10 cellular contexts compared by ENCODE assay signal in genomic region chr4:26032572-26033320, GRCh38.
DNase-seq lines count a peak whose midpoint lies in the region; ATAC-seq lines count a peak whose summit lies in the region.
"Had no signal": no experiment of that assay in that cellular context is flagged by ENCODE, and none has a peak within 500 bp of the region (broad histone marks: within the 10 kb centered on the region; RNA-seq: fewer than 3 reads in every experiment).

No MANE protein-coding gene starts in this region.

- no peaks in the 10 kb centered on the region for H3K27me3 ChIP-seq in rectal smooth muscle tissue (ENCODE audit: control insufficient read depth, insufficient read depth, low read length)

- H3K9ac ChIP-seq in rectal smooth muscle tissue (ENCODE audit: low read length), result no peak overlapping the region

- H3K36me3 ChIP-seq in rectal smooth muscle tissue (ENCODE audit: control insufficient read depth, insufficient read depth, low read length), result peaks cover 3% of the 10 kb centered on the region

- H3K4me3 ChIP-seq in rectal smooth muscle tissue (ENCODE audit: low read length), result no peak overlapping the region

- DNase-seq in Daoy (ENCODE audit: low read depth) (peak; percentile 22), NCI-H82 (lab: John Stamatoyannopoulos, UW) (peak; percentile 79), fibroblast of gingiva (ENCODE audit: low read depth) (peak; percentile 92), cerebellum (ENCODE audit: low spot score) (no peak), KG1 (lab: John Stamatoyannopoulos, UW) (no peak)
- DNase-seq: activated CD4-positive, alpha-beta T cell treated with anti-CD3 and anti-CD28 coated beads, Interleukin-2, amount 50 U/mL, for 4 hours; naive B cell had no signal

- ATAC-seq in GM18502 (IDR thresholded peaks at IDR 0.05; ENCODE audit: poor library complexity, unreplicated experiment) (no peak), HG03469 (IDR thresholded peaks at IDR 0.05; ENCODE audit: unreplicated experiment) (no peak)

- H3K27ac ChIP-seq in rectal smooth muscle tissue (ENCODE audit: low read depth, low read length), result peak overlapping the region; percentile 76

- peaks cover 6% of the 10 kb centered on the region for H3K4me1 ChIP-seq in rectal smooth muscle tissue (ENCODE audit: control insufficient read depth, insufficient read depth, low read length)

Comparison
In these comparisons a context has a peak if more than half of its experiments do, and no peak if none do; other contexts are left out.
1. DNase-seq: peak in Daoy (single experiment), NCI-H82 (single experiment) and fibroblast of gingiva (single experiment); none in cerebellum (single experiment) and KG1 (single experiment).